Comparison of ENCODE assay signal across 27 cellular contexts in genomic region chr14:33661071-33661470, GRCh38.
"Had no signal": no experiment of that assay in that cellular context is flagged by ENCODE, and none has a peak within 500 bp of the region (broad histone marks: within the 10 kb centered on the region; RNA-seq: fewer than 3 reads in every experiment).

No MANE protein-coding gene starts in this region.

- H3K4me1 ChIP-seq: stomach, suprapubic skin, testis, thyroid gland, tibial artery, tibial nerve, transverse colon, upper lobe of left lung, upper lobe of right lung, uterus, vagina had no signal

- DNase-seq: stimulated activated CD4-positive, alpha-beta T cell treated with anti-CD3 and anti-CD28 coated beads, Interleukin-2, amount 100 ng/mL, for 48 hours; stimulated activated CD4-positive, alpha-beta T cell treated with anti-CD3 and anti-CD28 coated beads, Interleukin-4, amount 100 ng/mL, for 1 hour; stimulated activated CD4-positive, alpha-beta T cell treated with anti-CD3 and anti-CD28 coated beads, Interleukin-4, amount 100 ng/mL, for 24 hours; stimulated activated CD4-positive, alpha-beta T cell treated with anti-CD3 and anti-CD28 coated beads, Interleukin-4, amount 100 ng/mL, for 4 hours; stimulated activated CD8-positive, alpha-beta memory T cell treated with anti-CD3 and anti-CD28 coated beads, Interleukin-4, amount 100 ng/mL, for 48 hours; stimulated activated naive B cell treated with anti-CD40 and anti-IgM and Interleukin-4, amounts not matched to agents 10 μg/mL and 1 μg/mL and 100 μg/mL, for 72 hours; stimulated activated naive CD4-positive, alpha-beta T cell; stimulated activated naive CD4-positive, alpha-beta T cell treated with Interleukin-2 at 50 U/mL for 16 hours; stimulated activated naive CD8-positive, alpha-beta T cell treated with anti-CD3 and anti-CD28 coated beads, Interleukin-15, amount 100 ng/mL, for 72 hours; stimulated activated naive CD8-positive, alpha-beta T cell treated with anti-CD3 and anti-CD28 coated beads, Interleukin-15, Interleukin-2, amounts not matched to agents 100 U/mL and 50 U/mL, for 24 hours; stomach; substantia nigra; testis; thyroid gland; tibial artery; transverse colon; trophoblast cell; upper lobe of left lung; upper lobe of right lung; uterus had no signal

- H3K4me3 ChIP-seq: stomach, suprapubic skin, testis, thoracic aorta, thyroid gland, tibial artery, tibial nerve, transverse colon, upper lobe of left lung, upper lobe of right lung, uterus, vagina had no signal

- FAIRE-seq: urothelium cell line had no signal

- ATAC-seq: stimulated activated effector memory CD8-positive, alpha-beta T cell treated with anti-CD3 and anti-CD28 coated beads, Interleukin-12 subunit alpha, Interleukin-12 subunit beta, amount 100 ng/mL, for 72 hours; stimulated activated memory B cell treated with anti-CD40 and anti-IgM and Interleukin-4, amounts not matched to agents 10 μg/mL and 1 μg/mL and 100 μg/mL, for 72 hours; stimulated activated naive B cell treated with anti-CD40 and anti-IgM and Interleukin-4, amounts not matched to agents 10 μg/mL and 1 μg/mL and 100 μg/mL, for 72 hours; stimulated activated naive CD8-positive, alpha-beta T cell treated with anti-CD3 and anti-CD28 coated beads, Interleukin-15, amount 100 ng/mL, for 72 hours; stimulated activated naive CD8-positive, alpha-beta T cell treated with anti-CD3 and anti-CD28 coated beads, Interleukin-15, Interleukin-2, amounts not matched to agents 100 U/mL and 50 U/mL, for 24 hours; upper lobe of right lung had no signal

- H3K9me3 ChIP-seq: testis, thyroid gland, upper lobe of right lung, vagina had no signal

- H3K36me3 ChIP-seq: stomach, suprapubic skin, thoracic aorta, thyroid gland, tibial artery, tibial nerve, transverse colon, upper lobe of left lung, upper lobe of right lung, uterus, vagina had no signal

- H3K27me3 ChIP-seq: stomach, suprapubic skin, testis, thyroid gland, tibial artery, tibial nerve, transverse colon, upper lobe of left lung, upper lobe of right lung, uterus, vagina had no signal

- H3K27ac ChIP-seq: stomach, suprapubic skin, testis, thoracic aorta, thyroid gland, tibial artery, tibial nerve, transverse colon, upper lobe of left lung, upper lobe of right lung, uterus, vagina had no signal
